Comparison of ENCODE assay signal across 24 cellular contexts in genomic region chr3:152768478-152768877, GRCh38.
"Had no signal": no experiment of that assay in that cellular context is flagged by ENCODE, and none has a peak within 500 bp of the region (broad histone marks: within the 10 kb centered on the region; RNA-seq: fewer than 3 reads in every experiment).

No MANE protein-coding gene starts in this region.

- ATAC-seq: HepG2, K562, Panc1, PC-3 had no signal

- H3K4me1 ChIP-seq: SJSA1 had no signal

- H3K36me3 ChIP-seq: SJSA1 had no signal

- DNase-seq: Kasumi-1; MM.1S; NCI-H1092 treated with DMSO at 0.1 percent for 48 hours; NCI-H1436; NCI-H187; NCI-H2029; NCI-H2081 treated with DMSO at 0.1 percent for 48 hours; NCI-H2171; NCI-H226; NCI-H446; NCI-H510A; NCI-H524 treated with DMSO at 0.1 percent for 48 hours; NCI-H69; NCI-H774; NK-92 treated with Interleukin-12 subunit alpha and Interleukin-12 subunit beta, amount 100 ng/mL, for 24 hours; PC-3; SIG-M5 had no signal

- H3K27ac ChIP-seq: KMS-11, RWPE1, SJSA1, SK-N-MC had no signal

- H3K27me3 ChIP-seq: SJSA1 had no signal

- H3K9me3 ChIP-seq: SJSA1 had no signal

- H3K4me3 ChIP-seq: K562, SJSA1, SK-N-MC had no signal

- FAIRE-seq: HepG2, K562 had no signal
